Comparison of ENCODE assay signal across 10 cellular contexts in genomic region chr15:77702211-77702957, GRCh38.
DNase-seq lines count a peak whose midpoint lies in the region; ATAC-seq, FAIRE-seq and TF ChIP-seq lines count a peak whose summit lies in the region.
"Had no signal": no experiment of that assay in that cellular context is flagged by ENCODE, and none has a peak within 500 bp of the region (broad histone marks: within the 10 kb centered on the region; RNA-seq: fewer than 3 reads in every experiment).

No MANE protein-coding gene starts in this region.

- H3K9me3 Mint-ChIP-seq in mesothelial cell of epicardium (no peaks in the 10 kb centered on the region), osteocyte (ENCODE audit: unreplicated experiment) (no peaks in the 10 kb centered on the region)
- H3K9me3 Mint-ChIP-seq in activated T-helper 1 cell treated with anti-CD3 and anti-CD28 coated beads, Interleukin-12 subunit alpha, Interleukin-12 subunit beta, Interleukin-2, Interleukin-4 antibody, amounts not matched to agents 30 ng/mL and 10 ng/mL and 1 ng/mL, durations not matched to agents 14 hours and 24 hours and 36 hours = peaks cover 5% of the 10 kb centered on the region
- H3K9me3 Mint-ChIP-seq in CD4-positive, alpha-beta T cell = no peaks in the 10 kb centered on the region

- H3K36me3 ChIP-seq in MG63 (no peaks in the 10 kb centered on the region), K562 (ENCODE audit: control insufficient read depth, insufficient read depth, low read length) (no peaks in the 10 kb centered on the region)
- H3K36me3 ChIP-seq: thoracic aorta had no signal

- CTCF ChIA-PET in K562 (lab: Yijun Ruan, JAX; ENCODE audit: low intra/inter-chr PET ratio) = no interaction called here
- CTCF ChIA-PET in CD4-positive, alpha-beta T cell (lab: Charles Lee) = no interaction called here

- H4K20me1 ChIP-seq in K562 (replicated peaks; ENCODE audit: control insufficient read depth, insufficient read depth, low read length) = peaks cover 7% of the 10 kb centered on the region

- intact Hi-C loops in K562 (cut with micrococcal nuclease) = no loop called here
- intact Hi-C loops in activated T-helper 1 cell treated with anti-CD3 and anti-CD28 coated beads, Interleukin-12 subunit alpha, Interleukin-12 subunit beta, Interleukin-2, Interleukin-4 antibody, amounts not matched to agents 30 ng/mL and 10 ng/mL and 1 ng/mL, durations not matched to agents 14 hours and 24 hours and 36 hours (cut with micrococcal nuclease) = no loop called here
- intact Hi-C loops in CD4-positive, alpha-beta T cell (cut with DNase I, micrococcal nuclease) = no loop called here

- TF ChIP-seq POLR2A in K562 (conservative IDR thresholded peaks at IDR 0.05) = no peak

- H3K4me1 Mint-ChIP-seq in mesothelial cell of epicardium (no peaks in the 10 kb centered on the region), osteocyte (ENCODE audit: unreplicated experiment) (no peaks in the 10 kb centered on the region)
- H3K4me1 Mint-ChIP-seq in activated T-helper 1 cell treated with anti-CD3 and anti-CD28 coated beads, Interleukin-12 subunit alpha, Interleukin-12 subunit beta, Interleukin-2, Interleukin-4 antibody, amounts not matched to agents 30 ng/mL and 10 ng/mL and 1 ng/mL, durations not matched to agents 14 hours and 24 hours and 36 hours (ENCODE audit: low read depth) = no peaks in the 10 kb centered on the region
- no peaks in the 10 kb centered on the region for H3K4me1 Mint-ChIP-seq in CD4-positive, alpha-beta T cell (ENCODE audit: low read depth)

- H2AFZ ChIP-seq in K562 (ENCODE audit: low read depth, low read length) = no peak overlapping the region

- TF ChIP-seq CTCF in GM13977 (IDR thresholded peaks at IDR 0.05; ENCODE audit: extremely low read depth, insufficient read depth, missing control alignments) = no peak
- TF ChIP-seq CTCF in K562 (IDR thresholded peaks at IDR 0.05 in 2 of 3, conservative IDR thresholded peaks at IDR 0.05 in 1 of 3; ENCODE audit: insufficient read depth in 2 of 3, low read depth in 1 of 3, low read length in 3 of 3) = no peak
- no peak for TF ChIP-seq CTCF in mesothelial cell of epicardium (IDR thresholded peaks at IDR 0.05; ENCODE audit: unreplicated experiment)
- no peak for TF ChIP-seq CTCF in osteocyte (IDR thresholded peaks at IDR 0.05)
- TF ChIP-seq CTCF in CD4-positive, alpha-beta T cell (IDR thresholded peaks at IDR 0.05) = no peak

- H3K79me2 ChIP-seq in K562 (ENCODE audit: control insufficient read depth, insufficient read depth, low read length) = no peaks in the 10 kb centered on the region

- H3K4me3 ChIP-seq in MG63 (no peak overlapping the region), K562 (no peak overlapping the region)
- H3K4me3 ChIP-seq: thoracic aorta had no signal

- no peak overlapping the region for H3K9ac ChIP-seq in K562 (ENCODE audit: insufficient read depth in 1 of 2, low read depth in 2 of 2, low read length in 2 of 2)

- H3K27ac ChIP-seq in K562 (ENCODE audit: extremely low read depth, low read depth, low read length) = no peak overlapping the region
- no peak overlapping the region for H3K27ac ChIP-seq in CD4-positive, alpha-beta T cell (ENCODE audit: low read depth, low read length)
- H3K27ac ChIP-seq: thoracic aorta had no signal

- peak; percentile 67 for DNase-seq in GM13977 (ENCODE audit: low spot score)
- peak; percentile 16 for DNase-seq in MG63
- DNase-seq in K562 (ENCODE audit: extremely low read depth in 1 of 4, low spot score in 3 of 4) = peak; percentile 42 to 77 (median 66)
- peak; percentile 55 to 72 for DNase-seq in mesothelial cell of epicardium (ENCODE audit: low spot score in 2 of 2, unreplicated experiment in 2 of 2)
- no peak for DNase-seq in NCI-H1694 (lab: John Stamatoyannopoulos, UW)
- DNase-seq in osteocyte (ENCODE audit: extremely low spot score, unreplicated experiment) = no peak
- DNase-seq in activated T-helper 1 cell treated with anti-CD3 and anti-CD28 coated beads, Interleukin-12 subunit alpha, Interleukin-12 subunit beta, Interleukin-2, Interleukin-4 antibody, amounts not matched to agents 30 ng/mL and 10 ng/mL and 1 ng/mL, durations not matched to agents 14 hours and 24 hours and 36 hours (ENCODE audit: low spot score) = no peak
- DNase-seq in CD4-positive, alpha-beta T cell = no peak

- H3K4me1 ChIP-seq in K562 (replicated peaks in 1 of 2; ENCODE audit: control insufficient read depth in 2 of 2, insufficient read depth in 2 of 2, low read length in 2 of 2) = peaks cover 0 to 3% of the 10 kb centered on the region in 2 experiments; a peak in 1 of 5 replicates

- 1% methylated on average over 5 of the region's 5 CpGs for WGBS in K562 (ENCODE audit: insufficient coverage, low coverage, missing lambda C conversion rate)

- peak; percentile 82 for ATAC-seq in K562
- ATAC-seq in CD4-positive, alpha-beta T cell (ENCODE audit: poor library complexity) = no peak

- peak; percentile 55 for FAIRE-seq in K562 (lab: Jason Lieb, UNC)
- FAIRE-seq: GM18507 had no signal

- H3K27me3 ChIP-seq in MG63 (no peaks in the 10 kb centered on the region), K562 (ENCODE audit: control insufficient read depth in 2 of 2, insufficient read depth in 2 of 2, low read length in 2 of 2) (peaks cover 2 to 34% of the 10 kb centered on the region in 2 experiments; a peak in 4 of 5 replicates)
- no peaks in the 10 kb centered on the region for H3K27me3 ChIP-seq in CD4-positive, alpha-beta T cell (ENCODE audit: control insufficient read depth, insufficient read depth, low read length)

- H3K4me2 ChIP-seq in K562 (ENCODE audit: insufficient read depth, low read length) = no peak overlapping the region

- H3K27ac Mint-ChIP-seq in mesothelial cell of epicardium (no peak overlapping the region), osteocyte (ENCODE audit: unreplicated experiment) (no peak overlapping the region)
- H3K27ac Mint-ChIP-seq in activated T-helper 1 cell treated with anti-CD3 and anti-CD28 coated beads, Interleukin-12 subunit alpha, Interleukin-12 subunit beta, Interleukin-2, Interleukin-4 antibody, amounts not matched to agents 30 ng/mL and 10 ng/mL and 1 ng/mL, durations not matched to agents 14 hours and 24 hours and 36 hours = no peak overlapping the region
- H3K27ac Mint-ChIP-seq in CD4-positive, alpha-beta T cell = no peak overlapping the region

- in situ Hi-C loops in GM13977 (cut with MboI; ENCODE audit: low pct_unique_long_range_greater_than_20kb, low sequenced_read_pairs, unreplicated experiment) (no loop called here), K562 (cut with MboI) (no loop called here)

- no peaks in the 10 kb centered on the region for H3K9me1 ChIP-seq in K562 (ENCODE audit: control insufficient read depth, insufficient read depth, low read length)

- H3K36me3 Mint-ChIP-seq in mesothelial cell of epicardium (no peaks in the 10 kb centered on the region), osteocyte (ENCODE audit: unreplicated experiment) (no peaks in the 10 kb centered on the region)
- H3K36me3 Mint-ChIP-seq in activated T-helper 1 cell treated with anti-CD3 and anti-CD28 coated beads, Interleukin-12 subunit alpha, Interleukin-12 subunit beta, Interleukin-2, Interleukin-4 antibody, amounts not matched to agents 30 ng/mL and 10 ng/mL and 1 ng/mL, durations not matched to agents 14 hours and 24 hours and 36 hours (ENCODE audit: low read depth) = no peaks in the 10 kb centered on the region
- H3K36me3 Mint-ChIP-seq in CD4-positive, alpha-beta T cell (ENCODE audit: low read depth) = no peaks in the 10 kb centered on the region

- H3K4me3 Mint-ChIP-seq in mesothelial cell of epicardium (no peak overlapping the region), osteocyte (ENCODE audit: unreplicated experiment) (no peak overlapping the region)
- H3K4me3 Mint-ChIP-seq in activated T-helper 1 cell treated with anti-CD3 and anti-CD28 coated beads, Interleukin-12 subunit alpha, Interleukin-12 subunit beta, Interleukin-2, Interleukin-4 antibody, amounts not matched to agents 30 ng/mL and 10 ng/mL and 1 ng/mL, durations not matched to agents 14 hours and 24 hours and 36 hours = no peak overlapping the region
- H3K4me3 Mint-ChIP-seq in CD4-positive, alpha-beta T cell = no peak overlapping the region

- POLR2A ChIA-PET in K562 (lab: Yijun Ruan, JAX) = interaction anchor here (0.6 kb wide), 2 partner anchors 16 to 36 kb away, joined by 3 read pairs; no protein-coding TSS in a partner anchor
- POLR2A ChIA-PET in CD4-positive, alpha-beta T cell (lab: Charles Lee) = no interaction called here

- H3K27me3 Mint-ChIP-seq in mesothelial cell of epicardium (ENCODE audit: low read depth) (peaks cover 33% of the 10 kb centered on the region), osteocyte (ENCODE audit: unreplicated experiment) (peaks cover 10% of the 10 kb centered on the region)
- no peaks in the 10 kb centered on the region for H3K27me3 Mint-ChIP-seq in activated T-helper 1 cell treated with anti-CD3 and anti-CD28 coated beads, Interleukin-12 subunit alpha, Interleukin-12 subunit beta, Interleukin-2, Interleukin-4 antibody, amounts not matched to agents 30 ng/mL and 10 ng/mL and 1 ng/mL, durations not matched to agents 14 hours and 24 hours and 36 hours (ENCODE audit: insufficient read depth)
- peaks cover 8% of the 10 kb centered on the region for H3K27me3 Mint-ChIP-seq in CD4-positive, alpha-beta T cell

- no peaks in the 10 kb centered on the region for H3K9me3 ChIP-seq in MG63
- H3K9me3 ChIP-seq in K562 (replicated peaks; ENCODE audit: control insufficient read depth, insufficient read depth, low read depth, low read length) = no peaks in the 10 kb centered on the region; the same call in 1 of the 2 replicates
- H3K9me3 ChIP-seq in CD4-positive, alpha-beta T cell (ENCODE audit: control insufficient read depth, low read length) = no peaks in the 10 kb centered on the region
- H3K9me3 ChIP-seq: thoracic aorta had no signal

- TF ChIP-seq EP300 in K562 (IDR thresholded peaks at IDR 0.05; ENCODE audit: low read length) = no peak

- BruUV-seq in K562 (replicated peaks; lab: Mats Ljungman, UMichigan) = no TSS peak

- TF ChIP-seq RAD21 in K562 (CRISPR knock-in tag; conservative IDR thresholded peaks at IDR 0.05 in 1 of 2, IDR thresholded peaks at IDR 0.05 in 1 of 2) = no peak

TF ChIP-seq in K562, 482 proteins besides CTCF, POLR2A, EP300 and RAD21 (continues in another document):
- TF ChIP-seq, protein P1, sequence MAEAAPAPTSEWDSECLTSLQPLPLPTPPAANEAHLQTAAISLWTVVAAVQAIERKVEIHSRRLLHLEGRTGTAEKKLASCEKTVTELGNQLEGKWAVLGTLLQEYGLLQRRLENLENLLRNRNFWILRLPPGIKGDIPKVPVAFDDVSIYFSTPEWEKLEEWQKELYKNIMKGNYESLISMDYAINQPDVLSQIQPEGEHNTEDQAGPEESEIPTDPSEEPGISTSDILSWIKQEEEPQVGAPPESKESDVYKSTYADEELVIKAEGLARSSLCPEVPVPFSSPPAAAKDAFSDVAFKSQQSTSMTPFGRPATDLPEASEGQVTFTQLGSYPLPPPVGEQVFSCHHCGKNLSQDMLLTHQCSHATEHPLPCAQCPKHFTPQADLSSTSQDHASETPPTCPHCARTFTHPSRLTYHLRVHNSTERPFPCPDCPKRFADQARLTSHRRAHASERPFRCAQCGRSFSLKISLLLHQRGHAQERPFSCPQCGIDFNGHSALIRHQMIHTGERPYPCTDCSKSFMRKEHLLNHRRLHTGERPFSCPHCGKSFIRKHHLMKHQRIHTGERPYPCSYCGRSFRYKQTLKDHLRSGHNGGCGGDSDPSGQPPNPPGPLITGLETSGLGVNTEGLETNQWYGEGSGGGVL (CRISPR knock-in tag; IDR thresholded peaks at IDR 0.05) = no peak

Comparison
In these comparisons a context has a peak if more than half of its experiments do, and no peak if none do; other contexts are left out.
1. DNase-seq: peak in GM13977 (single experiment), MG63 (single experiment), K562 (4 of 4) and mesothelial cell of epicardium (2 of 2); none in NCI-H1694 (single experiment), osteocyte (single experiment), activated T-helper 1 cell treated with anti-CD3 and anti-CD28 coated beads, Interleukin-12 subunit alpha, Interleukin-12 subunit beta, Interleukin-2, Interleukin-4 antibody, amounts not matched to agents 30 ng/mL and 10 ng/mL and 1 ng/mL, durations not matched to agents 14 hours and 24 hours and 36 hours (single experiment) and CD4-positive, alpha-beta T cell (0 of 10).